ENCODE assay signal across 16 cellular contexts in the genomic region with DNA sequence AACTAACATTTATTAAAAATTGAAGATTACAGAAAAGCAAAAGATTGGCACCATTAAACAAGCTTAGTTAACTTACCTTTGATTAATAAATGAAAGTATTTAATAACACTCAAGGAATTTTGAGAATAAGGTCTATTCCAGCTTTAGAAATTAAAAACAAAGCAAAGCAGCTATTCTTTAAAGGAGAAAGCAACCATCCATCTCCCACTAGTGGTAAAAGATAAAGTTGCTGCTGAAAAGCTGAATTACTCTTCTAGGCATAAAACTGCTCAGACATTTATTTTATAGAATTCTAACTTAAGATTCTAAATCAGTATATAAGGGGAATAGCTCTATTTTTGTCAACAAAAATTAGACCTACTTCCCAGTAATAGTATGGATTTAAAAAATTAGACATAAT. TPM values are rescaled to one million over a fixed set of nuclear protein-coding genes. Genes with fewer than 3 reads are reported as not detected.
DNase-seq lines count a peak whose midpoint lies in the region; ATAC-seq and TF ChIP-seq lines count a peak whose summit lies in the region.
"Had no signal": no experiment of that assay in that cellular context is flagged by ENCODE, and none has a peak within 500 bp of the region (broad histone marks: within the 10 kb centered on the region; RNA-seq: fewer than 3 reads in every experiment).

No MANE protein-coding gene starts in this region.

- no peaks in the 10 kb centered on the region for H3K4me1 ChIP-seq in OCI-LY3 (ENCODE audit: low read length)

- H3K4me3 ChIP-seq in OCI-LY3 (ENCODE audit: low read length), result no peak overlapping the region
- H3K4me3 ChIP-seq in foreskin fibroblast (ENCODE audit: low read depth in 1 of 2, low read length in 2 of 2), result no peak overlapping the region
- H3K4me3 ChIP-seq in neural cell (ENCODE audit: low read length), result no peak overlapping the region
- H3K4me3 ChIP-seq: PC-9 had no signal

- H3K9me2 ChIP-seq in neural cell (ENCODE audit: insufficient read depth, low read length), result no peaks in the 10 kb centered on the region

- no peak for TF ChIP-seq EP300 in neural cell (conservative IDR thresholded peaks at IDR 0.05; ENCODE audit: poor library complexity, severe bottlenecking)

- no peaks in the 10 kb centered on the region for H3K36me3 ChIP-seq in OCI-LY3 (replicated peaks; ENCODE audit: low read depth, low read length)
- no peaks in the 10 kb centered on the region for H3K36me3 ChIP-seq in neural cell (ENCODE audit: insufficient read depth, low read length)

- peak; percentile 67 for TF ChIP-seq RAD21 in neural cell (conservative IDR thresholded peaks at IDR 0.05)

- no peak overlapping the region for H3K9ac ChIP-seq in OCI-LY3 (ENCODE audit: low read length)
- no peak overlapping the region for H3K9ac ChIP-seq in neural cell (ENCODE audit: low read length)

- peak; percentile 11 for DNase-seq in GM03348 (ENCODE audit: low spot score)
- no peak for DNase-seq in foreskin fibroblast
- no peak for DNase-seq in kidney glomerular epithelial cell (lab: John Stamatoyannopoulos, UW)
- no peak for DNase-seq in SHP77 treated with DMSO at 0.1 percent for 48 hours (lab: John Stamatoyannopoulos, UW)
- DNase-seq: Calu3; H7; NCI-H1048; NCI-H146; NCI-H69; NK-92 treated with Interleukin-12 subunit alpha and Interleukin-12 subunit beta, amount 100 ng/mL, for 24 hours; PC-9; SHP77 had no signal

- H3K27me3 ChIP-seq in OCI-LY3 (ENCODE audit: low read depth, low read length) (no peaks in the 10 kb centered on the region), neural cell (ENCODE audit: insufficient read depth, low read depth, low read length) (no peaks in the 10 kb centered on the region)

- TF ChIP-seq CTCF in OCI-LY3 (IDR thresholded peaks at IDR 0.05; ENCODE audit: low read depth, low read length), result peak; percentile 18; the same call in 1 of the 2 replicates
- TF ChIP-seq CTCF in foreskin fibroblast (IDR thresholded peaks at IDR 0.05; ENCODE audit: low read depth, low read length), result peak; percentile 16
- peak; percentile 63 for TF ChIP-seq CTCF in neural cell (IDR thresholded peaks at IDR 0.05; ENCODE audit: poor library complexity, severe bottlenecking)

- H3K27ac ChIP-seq in OCI-LY3 (ENCODE audit: low read length), result no peak overlapping the region
- H3K27ac ChIP-seq in neural cell (ENCODE audit: low read length), result no peak overlapping the region
- H3K27ac ChIP-seq: PC-9 had no signal

- H2AFZ ChIP-seq in OCI-LY3 (ENCODE audit: low read depth, low read length) (no peak overlapping the region), neural cell (ENCODE audit: low read depth, low read length) (no peak overlapping the region)
- H2AFZ ChIP-seq: PC-9 had no signal

- H3K9me3 ChIP-seq in OCI-LY3 (ENCODE audit: insufficient read depth, low read length) (no peaks in the 10 kb centered on the region), neural cell (ENCODE audit: low read length) (no peaks in the 10 kb centered on the region)

- H3F3A ChIP-seq in neural cell (ENCODE audit: insufficient read depth, low read length, poor library complexity, severe bottlenecking), result no peaks in the 10 kb centered on the region

- H3K4me2 ChIP-seq in OCI-LY3 (ENCODE audit: low read length) (no peak overlapping the region), neural cell (ENCODE audit: low read length) (no peak overlapping the region)
- H3K4me2 ChIP-seq: PC-9 had no signal

- H3K79me2 ChIP-seq in OCI-LY3 (ENCODE audit: low read length) (no peaks in the 10 kb centered on the region), neural cell (replicated peaks; ENCODE audit: insufficient read depth, low read length) (no peaks in the 10 kb centered on the region)

- no peak for ATAC-seq in HG02981 (IDR thresholded peaks at IDR 0.05; ENCODE audit: unreplicated experiment)

- no peaks in the 10 kb centered on the region for H4K20me1 ChIP-seq in OCI-LY3 (ENCODE audit: insufficient read depth, low read length)
- no peaks in the 10 kb centered on the region for H4K20me1 ChIP-seq in neural cell (ENCODE audit: insufficient read depth)

TF ChIP-seq in neural cell, 6 proteins besides CTCF, POLR2A, EP300 and RAD21:
- TF ChIP-seq, protein P1, sequence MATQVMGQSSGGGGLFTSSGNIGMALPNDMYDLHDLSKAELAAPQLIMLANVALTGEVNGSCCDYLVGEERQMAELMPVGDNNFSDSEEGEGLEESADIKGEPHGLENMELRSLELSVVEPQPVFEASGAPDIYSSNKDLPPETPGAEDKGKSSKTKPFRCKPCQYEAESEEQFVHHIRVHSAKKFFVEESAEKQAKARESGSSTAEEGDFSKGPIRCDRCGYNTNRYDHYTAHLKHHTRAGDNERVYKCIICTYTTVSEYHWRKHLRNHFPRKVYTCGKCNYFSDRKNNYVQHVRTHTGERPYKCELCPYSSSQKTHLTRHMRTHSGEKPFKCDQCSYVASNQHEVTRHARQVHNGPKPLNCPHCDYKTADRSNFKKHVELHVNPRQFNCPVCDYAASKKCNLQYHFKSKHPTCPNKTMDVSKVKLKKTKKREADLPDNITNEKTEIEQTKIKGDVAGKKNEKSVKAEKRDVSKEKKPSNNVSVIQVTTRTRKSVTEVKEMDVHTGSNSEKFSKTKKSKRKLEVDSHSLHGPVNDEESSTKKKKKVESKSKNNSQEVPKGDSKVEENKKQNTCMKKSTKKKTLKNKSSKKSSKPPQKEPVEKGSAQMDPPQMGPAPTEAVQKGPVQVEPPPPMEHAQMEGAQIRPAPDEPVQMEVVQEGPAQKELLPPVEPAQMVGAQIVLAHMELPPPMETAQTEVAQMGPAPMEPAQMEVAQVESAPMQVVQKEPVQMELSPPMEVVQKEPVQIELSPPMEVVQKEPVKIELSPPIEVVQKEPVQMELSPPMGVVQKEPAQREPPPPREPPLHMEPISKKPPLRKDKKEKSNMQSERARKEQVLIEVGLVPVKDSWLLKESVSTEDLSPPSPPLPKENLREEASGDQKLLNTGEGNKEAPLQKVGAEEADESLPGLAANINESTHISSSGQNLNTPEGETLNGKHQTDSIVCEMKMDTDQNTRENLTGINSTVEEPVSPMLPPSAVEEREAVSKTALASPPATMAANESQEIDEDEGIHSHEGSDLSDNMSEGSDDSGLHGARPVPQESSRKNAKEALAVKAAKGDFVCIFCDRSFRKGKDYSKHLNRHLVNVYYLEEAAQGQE (IDR thresholded peaks at IDR 0.05; ENCODE audit: borderline replicate concordance), result no peak
- TF ChIP-seq SMC3 (conservative IDR thresholded peaks at IDR 0.05; ENCODE audit: poor library complexity), result peak; percentile 59

RNA-seq across cellular contexts. Expression of a gene that starts 36.1 kb away (rescaled TPM):
- polyA plus RNA-seq in neural cell, result not detected in 2 replicates
- not detected in 2 replicates for polyA minus RNA-seq in neural cell
- polyA plus RNA-seq: IgD-negative memory B cell had no signal

RNA-seq across cellular contexts. Expression of a gene that starts 37.2 kb away (rescaled TPM):
- polyA plus RNA-seq in neural cell, result 0.16 TPM in 1 of 2 replicates, not detected in the other
- 0.35 TPM in 1 of 2 replicates, not detected in the other for polyA minus RNA-seq in neural cell
- polyA plus RNA-seq: IgD-negative memory B cell had no signal
